21 cellular contexts compared by ENCODE assay signal in genomic region chr14:39094515-39094914, GRCh38. TPM values are rescaled to one million over a fixed set of nuclear protein-coding genes. Genes with fewer than 3 reads are reported as not detected.
A peak's percentile ranks its signal among the peaks of the same experiment; 100 is the strongest.
DNase-seq lines count a peak whose midpoint lies in the region; ATAC-seq, FAIRE-seq and TF ChIP-seq lines count a peak whose summit lies in the region.
"Had no signal": no experiment of that assay in that cellular context is flagged by ENCODE, and none has a peak within 500 bp of the region (broad histone marks: within the 10 kb centered on the region; RNA-seq: fewer than 3 reads in every experiment).

No MANE protein-coding gene starts in this region.

- DNase-seq in activated CD8-positive, alpha-beta T cell treated with anti-CD3 and anti-CD28 coated beads for 36 hours, result no peak
- no peak for DNase-seq in activated CD8-positive, alpha-beta T cell treated with anti-CD3 and anti-CD28 coated beads, Interleukin-2, amount 10 ng/mL, durations not matched to agents 7 days and 5 days
- no peak for DNase-seq in CD4-positive, CD25-positive, alpha-beta regulatory T cell
- DNase-seq in GM12891 (ENCODE audit: insufficient read length, low spot score) (no peak), mesothelial cell of epicardium (ENCODE audit: low spot score in 2 of 2, unreplicated experiment in 2 of 2) (no peak), NCI-H2029 (lab: John Stamatoyannopoulos, UW) (no peak), amniotic stem cell (lab: John Stamatoyannopoulos, UW) (no peak)
- DNase-seq: DMS 273 treated with DMSO at 0.1 percent for 48 hours, DND-41, H7, HFFc6, IMR-90, NCI-H1436, NCI-H2029 treated with DMSO at 0.1 percent for 48 hours, NCI-H510A, NCI-H748 treated with DMSO at 0.1 percent for 48 hours, SHP77 had no signal

- H3K4me3 Mint-ChIP-seq in activated CD8-positive, alpha-beta T cell treated with anti-CD3 and anti-CD28 coated beads for 36 hours, result no peak overlapping the region
- H3K4me3 Mint-ChIP-seq in activated CD8-positive, alpha-beta T cell treated with anti-CD3 and anti-CD28 coated beads, Interleukin-2, amount 10 ng/mL, durations not matched to agents 7 days and 5 days, result no peak overlapping the region
- peak overlapping the region in 2 of 4 donors; percentile 6 to 35 for H3K4me3 Mint-ChIP-seq in CD4-positive, CD25-positive, alpha-beta regulatory T cell
- no peak overlapping the region for H3K4me3 Mint-ChIP-seq in mesothelial cell of epicardium
- H3K4me3 Mint-ChIP-seq: HFFc6 had no signal

- no peaks in the 10 kb centered on the region for H3K9me3 Mint-ChIP-seq in activated CD8-positive, alpha-beta T cell treated with anti-CD3 and anti-CD28 coated beads for 36 hours
- H3K9me3 Mint-ChIP-seq in activated CD8-positive, alpha-beta T cell treated with anti-CD3 and anti-CD28 coated beads, Interleukin-2, amount 10 ng/mL, durations not matched to agents 7 days and 5 days (ENCODE audit: insufficient read depth), result no peaks in the 10 kb centered on the region
- H3K9me3 Mint-ChIP-seq in CD4-positive, CD25-positive, alpha-beta regulatory T cell, result no peaks in the 10 kb centered on the region
- H3K9me3 Mint-ChIP-seq in mesothelial cell of epicardium, result no peaks in the 10 kb centered on the region
- H3K9me3 Mint-ChIP-seq: HFFc6 had no signal

- H3K4me1 Mint-ChIP-seq in activated CD8-positive, alpha-beta T cell treated with anti-CD3 and anti-CD28 coated beads for 36 hours (ENCODE audit: low read depth), result peaks cover 44% of the 10 kb centered on the region
- peaks cover 26% of the 10 kb centered on the region for H3K4me1 Mint-ChIP-seq in activated CD8-positive, alpha-beta T cell treated with anti-CD3 and anti-CD28 coated beads, Interleukin-2, amount 10 ng/mL, durations not matched to agents 7 days and 5 days (ENCODE audit: low read depth)
- H3K4me1 Mint-ChIP-seq in CD4-positive, CD25-positive, alpha-beta regulatory T cell, result peaks cover 24 to 52% (median 40%) of the 10 kb centered on the region in 4 donors
- peaks cover 9% of the 10 kb centered on the region for H3K4me1 Mint-ChIP-seq in mesothelial cell of epicardium

- H3K36me3 ChIP-seq in CD4-positive, CD25-positive, alpha-beta regulatory T cell (ENCODE audit: control insufficient read depth, insufficient read depth, low read length), result peaks cover 53% of the 10 kb centered on the region

- CTCF ChIA-PET in activated CD8-positive, alpha-beta T cell treated with anti-CD3 and anti-CD28 coated beads for 36 hours (lab: Charles Lee), result no interaction called here
- CTCF ChIA-PET in activated CD8-positive, alpha-beta T cell treated with anti-CD3 and anti-CD28 coated beads, Interleukin-2, amount 10 ng/mL, durations not matched to agents 7 days and 5 days (lab: Charles Lee), result interaction anchor here (1.4 to 1.6 kb wide), 2 partner anchors 13 to 332 kb away, joined by 3 to 4 read pairs; no protein-coding TSS in a partner anchor

- POLR2A ChIA-PET in activated CD8-positive, alpha-beta T cell treated with anti-CD3 and anti-CD28 coated beads for 36 hours (lab: Charles Lee), result interaction anchor here (1.2 to 1.8 kb wide), 2 partner anchors 19 to 75 kb away, joined by 3 read pairs; partner anchors contain the start of genes GEMIN2 and TRAPPC6B
- POLR2A ChIA-PET in activated CD8-positive, alpha-beta T cell treated with anti-CD3 and anti-CD28 coated beads, Interleukin-2, amount 10 ng/mL, durations not matched to agents 7 days and 5 days (lab: Charles Lee), result no interaction called here

- no peaks in the 10 kb centered on the region for H3K27me3 Mint-ChIP-seq in activated CD8-positive, alpha-beta T cell treated with anti-CD3 and anti-CD28 coated beads for 36 hours
- H3K27me3 Mint-ChIP-seq in activated CD8-positive, alpha-beta T cell treated with anti-CD3 and anti-CD28 coated beads, Interleukin-2, amount 10 ng/mL, durations not matched to agents 7 days and 5 days (ENCODE audit: low read depth), result no peaks in the 10 kb centered on the region
- H3K27me3 Mint-ChIP-seq in CD4-positive, CD25-positive, alpha-beta regulatory T cell, result no peaks in the 10 kb centered on the region
- H3K27me3 Mint-ChIP-seq in mesothelial cell of epicardium (ENCODE audit: low read depth), result no peaks in the 10 kb centered on the region

- intact Hi-C loops in activated CD8-positive, alpha-beta T cell treated with anti-CD3 and anti-CD28 coated beads for 36 hours (cut with micrococcal nuclease), result no loop called here

- ATAC-seq in activated CD8-positive, alpha-beta T cell treated with anti-CD3 and anti-CD28 coated beads for 36 hours, result no peak
- no peak for ATAC-seq in activated CD8-positive, alpha-beta T cell treated with anti-CD3 and anti-CD28 coated beads, Interleukin-2, amount 10 ng/mL, durations not matched to agents 7 days and 5 days
- ATAC-seq in CD4-positive, CD25-positive, alpha-beta regulatory T cell (ENCODE audit: low read depth in 2 of 2), result no peak
- ATAC-seq in HG03097 (IDR thresholded peaks at IDR 0.05; ENCODE audit: low FRiP score, unreplicated experiment), result no peak

- TF ChIP-seq POLR2A in GM12891 (IDR thresholded peaks at IDR 0.05; ENCODE audit: low read depth, low read length), result no peak

- FAIRE-seq in GM12891 (lab: Jason Lieb, UNC), result peak; percentile 73
- FAIRE-seq: A204.1 had no signal

- no peak overlapping the region for H3K27ac ChIP-seq in CD4-positive, CD25-positive, alpha-beta regulatory T cell (ENCODE audit: insufficient read depth, low read length, poor library complexity, severe bottlenecking)
- H3K27ac ChIP-seq: HL-60, SK-N-MC had no signal

- H3K36me3 Mint-ChIP-seq in activated CD8-positive, alpha-beta T cell treated with anti-CD3 and anti-CD28 coated beads for 36 hours (ENCODE audit: low read depth), result peaks cover 35% of the 10 kb centered on the region
- peaks cover 45% of the 10 kb centered on the region for H3K36me3 Mint-ChIP-seq in activated CD8-positive, alpha-beta T cell treated with anti-CD3 and anti-CD28 coated beads, Interleukin-2, amount 10 ng/mL, durations not matched to agents 7 days and 5 days (ENCODE audit: low read depth)
- H3K36me3 Mint-ChIP-seq in CD4-positive, CD25-positive, alpha-beta regulatory T cell, result peaks cover 28% of the 10 kb centered on the region
- H3K36me3 Mint-ChIP-seq in mesothelial cell of epicardium, result peaks cover 25% of the 10 kb centered on the region

- no peak for TF ChIP-seq CTCF in activated CD8-positive, alpha-beta T cell treated with anti-CD3 and anti-CD28 coated beads for 36 hours (IDR thresholded peaks at IDR 0.05)
- TF ChIP-seq CTCF in mesothelial cell of epicardium (IDR thresholded peaks at IDR 0.05; ENCODE audit: unreplicated experiment), result no peak

- peak overlapping the region; percentile 50 for H3K27ac Mint-ChIP-seq in activated CD8-positive, alpha-beta T cell treated with anti-CD3 and anti-CD28 coated beads for 36 hours
- no peak overlapping the region for H3K27ac Mint-ChIP-seq in activated CD8-positive, alpha-beta T cell treated with anti-CD3 and anti-CD28 coated beads, Interleukin-2, amount 10 ng/mL, durations not matched to agents 7 days and 5 days
- H3K27ac Mint-ChIP-seq in CD4-positive, CD25-positive, alpha-beta regulatory T cell, result peak overlapping the region in 2 of 3 donors; percentile 2 to 18
- H3K27ac Mint-ChIP-seq in mesothelial cell of epicardium, result peak overlapping the region; percentile 7

- H3K4me1 ChIP-seq in CD4-positive, CD25-positive, alpha-beta regulatory T cell (ENCODE audit: control insufficient read depth, insufficient read depth, low read length, poor library complexity, severe bottlenecking), result peaks cover 20% of the 10 kb centered on the region

- H3K27me3 ChIP-seq in CD4-positive, CD25-positive, alpha-beta regulatory T cell (ENCODE audit: control insufficient read depth, insufficient read depth, low read length), result no peaks in the 10 kb centered on the region

- no peak overlapping the region for H3K4me3 ChIP-seq in CD4-positive, CD25-positive, alpha-beta regulatory T cell (ENCODE audit: low read depth, low read length)
- H3K4me3 ChIP-seq: SK-N-MC had no signal

- no peaks in the 10 kb centered on the region for H3K9me3 ChIP-seq in CD4-positive, CD25-positive, alpha-beta regulatory T cell (ENCODE audit: control insufficient read depth in 2 of 2, low read length in 2 of 2)

TF ChIP-seq in GM12891, 5 proteins besides CTCF, POLR2A, EP300 and RAD21:
- no peak for TF ChIP-seq SPI1 (IDR thresholded peaks at IDR 0.05; ENCODE audit: low read depth, low read length)

RNA-seq across cellular contexts. Expression of gene SEC23A, which starts 8.5 kb away (rescaled TPM):
- total RNA-seq in activated CD8-positive, alpha-beta T cell treated with anti-CD3 and anti-CD28 coated beads for 36 hours, result 10 to 100 TPM; 45.4 to 45.6 TPM
- 10 to 100 TPM; 48.2 to 50.2 TPM for total RNA-seq in activated CD8-positive, alpha-beta T cell treated with anti-CD3 and anti-CD28 coated beads, Interleukin-2, amount 10 ng/mL, durations not matched to agents 7 days and 5 days
- 64.5 TPM for total RNA-seq in CD4-positive, CD25-positive, alpha-beta regulatory T cell
- polyA plus RNA-seq in CD4-positive, CD25-positive, alpha-beta regulatory T cell, result 10 to 100 TPM; 29.5 to 60.3 (median 37.7) TPM
- polyA plus RNA-seq in GM12891 (2012; ENCODE audit: low read depth, missing spikeins), result 18.4 TPM
- total RNA-seq in mesothelial cell of epicardium, result 94.9 to 107 TPM (median 104 TPM) in 3 replicates

RNA-seq across cellular contexts. Expression of gene GEMIN2, which starts 19.6 kb away (rescaled TPM):
- total RNA-seq in activated CD8-positive, alpha-beta T cell treated with anti-CD3 and anti-CD28 coated beads for 36 hours, result 10 to 100 TPM; 21.6 to 25.3 TPM
- total RNA-seq in activated CD8-positive, alpha-beta T cell treated with anti-CD3 and anti-CD28 coated beads, Interleukin-2, amount 10 ng/mL, durations not matched to agents 7 days and 5 days, result 10 to 100 TPM; 25.4 to 26.7 TPM
- total RNA-seq in CD4-positive, CD25-positive, alpha-beta regulatory T cell, result 15.0 TPM
- polyA plus RNA-seq in CD4-positive, CD25-positive, alpha-beta regulatory T cell, result 10 to 100 TPM; 13.4 to 18.8 (median 18.0) TPM
- polyA plus RNA-seq in GM12891 (2012; ENCODE audit: low read depth, missing spikeins), result 21.8 TPM
- 13.9 to 17.0 TPM (median 15.8 TPM) in 3 replicates for total RNA-seq in mesothelial cell of epicardium
